Comparison of ENCODE assay signal across 26 cellular contexts in genomic region chr13:104414181-104414580, GRCh38.
"Had no signal": no experiment of that assay in that cellular context is flagged by ENCODE, and none has a peak within 500 bp of the region (broad histone marks: within the 10 kb centered on the region; RNA-seq: fewer than 3 reads in every experiment).

No MANE protein-coding gene starts in this region.

- H3K27ac ChIP-seq: heart left ventricle, left lung, lower lobe of right lung, neutrophil, parathyroid adenoma, right atrium auricular region, right lobe of liver, stomach, tibial nerve, upper lobe of left lung, vagina had no signal

- H3K4me1 ChIP-seq: left lung, lower lobe of right lung, parathyroid adenoma, right atrium auricular region, right lobe of liver, stomach, tibial nerve, upper lobe of left lung, vagina had no signal

- DNase-seq: heart left ventricle; hypothalamus; immature natural killer cell; kidney; left colon; left lung; lower lobe of right lung; mammary epithelial cell; naive thymus-derived CD8-positive, alpha-beta T cell; occipital lobe; right lobe of liver; stimulated activated CD4-positive, alpha-beta T cell treated with anti-CD3 and anti-CD28 coated beads, Interleukin-1b, Interleukin-23, amount 100 ng/mL, for 48 hours; stimulated activated CD4-positive, alpha-beta T cell treated with anti-CD3 and anti-CD28 coated beads, Interleukin-2, amount 100 ng/mL, for 48 hours; stimulated activated naive B cell treated with anti-CD40 and anti-IgM and Interleukin-4, amounts not matched to agents 10 μg/mL and 1 μg/mL and 100 μg/mL, for 72 hours; stimulated activated naive CD8-positive, alpha-beta T cell treated with anti-CD3 and anti-CD28 coated beads, Interleukin-15, Interleukin-2, amounts not matched to agents 100 U/mL and 50 U/mL, for 24 hours; stomach; upper lobe of left lung had no signal

- H2AFZ ChIP-seq: parathyroid adenoma had no signal

- H3K9me3 ChIP-seq: heart left ventricle, left lung, lower lobe of right lung, neutrophil, right atrium auricular region, right lobe of liver, stomach, tibial nerve, upper lobe of left lung, vagina had no signal

- ATAC-seq: heart left ventricle; left colon; naive thymus-derived CD8-positive, alpha-beta T cell; right lobe of liver; stimulated activated naive B cell treated with anti-CD40 and anti-IgM and Interleukin-4, amounts not matched to agents 10 μg/mL and 1 μg/mL and 100 μg/mL, for 72 hours; stimulated activated naive CD8-positive, alpha-beta T cell treated with anti-CD3 and anti-CD28 coated beads, Interleukin-15, Interleukin-2, amounts not matched to agents 100 U/mL and 50 U/mL, for 24 hours had no signal

- H3K27ac Mint-ChIP-seq: immature natural killer cell; naive thymus-derived CD8-positive, alpha-beta T cell; nephron; progenitor cell of endocrine pancreas; stimulated activated naive B cell treated with anti-CD40 and anti-IgM and Interleukin-4, amounts not matched to agents 10 μg/mL and 1 μg/mL and 100 μg/mL, for 72 hours had no signal

- H3K9me3 Mint-ChIP-seq: nephron; neural crest cell; stimulated activated naive B cell treated with anti-CD40 and anti-IgM and Interleukin-4, amounts not matched to agents 10 μg/mL and 1 μg/mL and 100 μg/mL, for 72 hours had no signal

- H3K79me2 ChIP-seq: parathyroid adenoma had no signal

- H3K9ac ChIP-seq: parathyroid adenoma had no signal

- H3K36me3 ChIP-seq: heart left ventricle, left lung, lower lobe of right lung, neutrophil, right atrium auricular region, right lobe of liver, stomach, tibial nerve, upper lobe of left lung, vagina had no signal

- H3K27me3 Mint-ChIP-seq: progenitor cell of endocrine pancreas; stimulated activated naive B cell treated with anti-CD40 and anti-IgM and Interleukin-4, amounts not matched to agents 10 μg/mL and 1 μg/mL and 100 μg/mL, for 72 hours had no signal

- H3K4me3 ChIP-seq: heart left ventricle, left lung, lower lobe of right lung, right atrium auricular region, right lobe of liver, smooth muscle cell, stomach, tibial nerve, upper lobe of left lung, vagina had no signal

- H3K36me3 Mint-ChIP-seq: immature natural killer cell; naive thymus-derived CD8-positive, alpha-beta T cell; stimulated activated naive B cell treated with anti-CD40 and anti-IgM and Interleukin-4, amounts not matched to agents 10 μg/mL and 1 μg/mL and 100 μg/mL, for 72 hours had no signal

- H3K4me1 Mint-ChIP-seq: immature natural killer cell; naive thymus-derived CD8-positive, alpha-beta T cell; nephron; stimulated activated naive B cell treated with anti-CD40 and anti-IgM and Interleukin-4, amounts not matched to agents 10 μg/mL and 1 μg/mL and 100 μg/mL, for 72 hours had no signal

- H3K4me3 Mint-ChIP-seq: immature natural killer cell; naive thymus-derived CD8-positive, alpha-beta T cell; nephron; neural crest cell; stimulated activated naive B cell treated with anti-CD40 and anti-IgM and Interleukin-4, amounts not matched to agents 10 μg/mL and 1 μg/mL and 100 μg/mL, for 72 hours had no signal

- H3K27me3 ChIP-seq: heart left ventricle, left lung, neutrophil, right atrium auricular region, right lobe of liver, stomach, tibial nerve, upper lobe of left lung, vagina had no signal

- H3K4me2 ChIP-seq: smooth muscle cell had no signal
